In the genomic region with DNA sequence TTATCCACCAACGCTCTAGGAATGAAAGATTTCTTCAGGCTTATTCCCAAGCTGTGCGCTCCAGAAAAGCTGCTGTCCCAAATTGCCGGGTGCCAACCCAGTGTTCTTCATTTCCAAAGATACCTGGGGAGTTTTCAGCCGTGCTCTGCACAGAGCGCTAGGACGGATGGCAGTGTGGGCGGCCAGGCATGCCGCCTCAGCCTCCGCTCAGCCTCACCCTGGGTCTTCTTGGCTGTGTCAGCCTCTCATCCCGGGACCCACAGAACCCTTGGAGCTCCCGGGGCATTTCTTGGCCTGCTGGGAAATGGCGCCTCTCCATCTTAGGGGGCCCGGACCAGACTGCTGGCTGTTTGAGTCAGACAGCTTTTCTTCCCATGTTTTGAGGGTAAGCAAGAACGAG, we compare ENCODE assay signal across 23 cellular contexts.
"Had no signal": no experiment of that assay in that cellular context is flagged by ENCODE, and none has a peak within 500 bp of the region (broad histone marks: within the 10 kb centered on the region; RNA-seq: fewer than 3 reads in every experiment).

No MANE protein-coding gene starts in this region.

- ATAC-seq: activated CD4-positive, alpha-beta T cell treated with anti-CD3 and anti-CD28 coated beads for 36 hours; activated CD8-positive, alpha-beta T cell treated with anti-CD3 and anti-CD28 coated beads for 36 hours; activated T-cell treated with anti-CD3 and anti-CD28 coated beads, Interleukin-2, amount 50 U/mL, for 72 hours; PC-3; T-helper 17 cell had no signal

- H3K27me3 Mint-ChIP-seq: activated CD4-positive, alpha-beta T cell treated with anti-CD3 and anti-CD28 coated beads for 36 hours had no signal

- H3K9me3 Mint-ChIP-seq: activated CD8-positive, alpha-beta T cell treated with anti-CD3 and anti-CD28 coated beads for 36 hours; activated naive CD8-positive, alpha-beta T cell treated with anti-CD3 and anti-CD28 coated beads, Interleukin-2, amount 10 ng/mL, durations not matched to agents 7 days and 5 days; activated T-cell treated with anti-CD3 and anti-CD28 coated beads, Interleukin-2, amount 50 U/mL, for 72 hours; activated T-helper 2 cell treated with anti-CD3 and anti-CD28 coated beads, Interferon-gamma antibody, Interleukin-2, Interleukin-4, amounts not matched to agents 10 μg/mL and 5 μg/mL and 100 μg/mL, durations not matched to agents 14 hours and 24 hours and 36 hours had no signal

- H3K9me3 ChIP-seq: adrenal gland had no signal

- H3K27ac ChIP-seq: adrenal gland had no signal

- H3K4me1 ChIP-seq: adrenal gland had no signal

- DNase-seq: activated CD4-positive, alpha-beta T cell treated with anti-CD3 and anti-CD28 coated beads for 36 hours; activated CD4-positive, CD25-positive, alpha-beta regulatory T cell; activated CD8-positive, alpha-beta memory T cell treated with anti-CD3 and anti-CD28 coated beads, Interleukin-2, amount 50 U/mL, for 4 hours; activated CD8-positive, alpha-beta T cell treated with anti-CD3 and anti-CD28 coated beads for 36 hours; activated gamma-delta T cell treated with Interleukin-2 at 50 U/mL for 16 hours; activated naive CD4-positive, alpha-beta T cell treated with anti-CD3 and anti-CD28 coated beads, Interleukin-2, amount 50 U/mL, for 16 hours; activated naive CD8-positive, alpha-beta T cell treated with anti-CD3 and anti-CD28 coated beads, Interleukin-2, amount 10 ng/mL, durations not matched to agents 7 days and 5 days; activated T-cell treated with anti-CD3 and anti-CD28 coated beads, Interleukin-2, amount 50 U/mL, for 72 hours; adrenal gland; anterior cingulate cortex; cerebellar nuclear complex; KG1; NCI-H1048; NCI-H146; NCI-H187 treated with DMSO at 0.1 percent for 48 hours; NCI-H2081 treated with DMSO at 0.1 percent for 48 hours; NCI-H226; NCI-H526 treated with DMSO at 0.1 percent for 48 hours; PC-3; SIG-M5; T-helper 17 cell; T-helper 9 cell had no signal

- H3K4me3 ChIP-seq: adrenal gland had no signal

- H3K27me3 ChIP-seq: adrenal gland had no signal

- H3K36me3 Mint-ChIP-seq: activated naive CD8-positive, alpha-beta T cell treated with anti-CD3 and anti-CD28 coated beads, Interleukin-2, amount 10 ng/mL, durations not matched to agents 7 days and 5 days had no signal

- H3K27ac Mint-ChIP-seq: activated CD4-positive, alpha-beta T cell treated with anti-CD3 and anti-CD28 coated beads for 36 hours; activated CD8-positive, alpha-beta T cell treated with anti-CD3 and anti-CD28 coated beads for 36 hours; activated naive CD8-positive, alpha-beta T cell treated with anti-CD3 and anti-CD28 coated beads, Interleukin-2, amount 10 ng/mL, durations not matched to agents 7 days and 5 days; activated T-cell treated with anti-CD3 and anti-CD28 coated beads, Interleukin-2, amount 50 U/mL, for 72 hours; activated T-helper 2 cell treated with anti-CD3 and anti-CD28 coated beads, Interferon-gamma antibody, Interleukin-2, Interleukin-4, amounts not matched to agents 10 μg/mL and 5 μg/mL and 100 μg/mL, durations not matched to agents 14 hours and 24 hours and 36 hours had no signal

- H3K4me3 Mint-ChIP-seq: activated CD4-positive, alpha-beta T cell treated with anti-CD3 and anti-CD28 coated beads for 36 hours; activated CD8-positive, alpha-beta T cell treated with anti-CD3 and anti-CD28 coated beads for 36 hours; activated naive CD8-positive, alpha-beta T cell treated with anti-CD3 and anti-CD28 coated beads, Interleukin-2, amount 10 ng/mL, durations not matched to agents 7 days and 5 days; activated T-cell treated with anti-CD3 and anti-CD28 coated beads, Interleukin-2, amount 50 U/mL, for 72 hours; T-helper 17 cell had no signal

- H3K36me3 ChIP-seq: adrenal gland had no signal
